Comparison of ENCODE assay signal across 1 cellular context in the genomic region with DNA sequence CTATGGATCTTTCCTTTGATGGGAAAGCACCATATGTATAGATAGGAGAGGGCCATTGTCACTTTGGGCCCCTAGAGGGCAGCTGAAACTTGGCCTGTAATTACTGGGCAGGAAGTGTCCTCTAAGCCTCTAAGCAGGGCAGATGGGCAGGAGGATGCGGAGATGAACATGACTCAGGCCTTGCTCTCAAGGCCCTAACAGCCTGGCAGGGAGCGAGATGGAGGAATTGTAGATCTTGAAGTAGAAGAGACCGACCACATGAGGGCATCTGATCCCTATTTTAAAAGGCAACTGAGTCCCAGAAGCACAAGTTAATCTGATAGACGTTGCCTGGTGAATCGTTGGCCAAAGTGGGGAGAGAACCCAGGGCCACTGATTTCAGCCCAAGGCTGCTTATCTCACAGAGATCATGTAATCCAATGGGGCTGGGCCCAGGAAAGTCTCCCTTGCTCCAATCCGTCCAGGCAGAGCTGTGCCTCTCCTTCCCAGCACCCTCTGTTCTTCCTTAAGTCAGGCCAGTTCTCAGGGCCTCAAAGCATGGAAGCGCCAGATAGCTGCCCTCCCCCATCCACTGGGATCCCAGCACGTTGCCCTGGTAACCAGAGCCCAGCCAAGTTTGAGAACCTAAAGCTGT.
TF ChIP-seq lines count a peak whose summit lies in the region.

No MANE protein-coding gene starts in this region.

TF ChIP-seq in WTC11, 78 proteins besides CTCF, POLR2A, EP300 and RAD21:
- no peak for TF ChIP-seq AFF4 (CRISPR knock-in tag; IDR thresholded peaks at IDR 0.05; ENCODE audit: borderline replicate concordance)
- TF ChIP-seq TEAD1 (CRISPR knock-in tag; IDR thresholded peaks at IDR 0.05) = no peak
- no peak for TF ChIP-seq JAZF1 (CRISPR knock-in tag; IDR thresholded peaks at IDR 0.05)
- no peak for TF ChIP-seq ZNF317 (CRISPR knock-in tag; IDR thresholded peaks at IDR 0.05; ENCODE audit: borderline replicate concordance, low read depth)
- TF ChIP-seq PRRX2 (CRISPR knock-in tag; IDR thresholded peaks at IDR 0.05) = no peak
- no peak for TF ChIP-seq ZNF121 (CRISPR knock-in tag; IDR thresholded peaks at IDR 0.05)
- no peak for TF ChIP-seq SMAD3 (CRISPR knock-in tag; IDR thresholded peaks at IDR 0.05; ENCODE audit: borderline replicate concordance)
- TF ChIP-seq ZNF219 (CRISPR knock-in tag; IDR thresholded peaks at IDR 0.05; ENCODE audit: borderline replicate concordance) = no peak
- TF ChIP-seq, protein P1, sequence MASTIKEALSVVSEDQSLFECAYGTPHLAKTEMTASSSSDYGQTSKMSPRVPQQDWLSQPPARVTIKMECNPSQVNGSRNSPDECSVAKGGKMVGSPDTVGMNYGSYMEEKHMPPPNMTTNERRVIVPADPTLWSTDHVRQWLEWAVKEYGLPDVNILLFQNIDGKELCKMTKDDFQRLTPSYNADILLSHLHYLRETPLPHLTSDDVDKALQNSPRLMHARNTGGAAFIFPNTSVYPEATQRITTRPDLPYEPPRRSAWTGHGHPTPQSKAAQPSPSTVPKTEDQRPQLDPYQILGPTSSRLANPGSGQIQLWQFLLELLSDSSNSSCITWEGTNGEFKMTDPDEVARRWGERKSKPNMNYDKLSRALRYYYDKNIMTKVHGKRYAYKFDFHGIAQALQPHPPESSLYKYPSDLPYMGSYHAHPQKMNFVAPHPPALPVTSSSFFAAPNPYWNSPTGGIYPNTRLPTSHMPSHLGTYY (CRISPR knock-in tag; IDR thresholded peaks at IDR 0.05) = no peak
- TF ChIP-seq ZNF416 (CRISPR knock-in tag; IDR thresholded peaks at IDR 0.05) = no peak
- TF ChIP-seq GABPB1 (CRISPR knock-in tag; IDR thresholded peaks at IDR 0.05) = no peak
- TF ChIP-seq, protein P2, sequence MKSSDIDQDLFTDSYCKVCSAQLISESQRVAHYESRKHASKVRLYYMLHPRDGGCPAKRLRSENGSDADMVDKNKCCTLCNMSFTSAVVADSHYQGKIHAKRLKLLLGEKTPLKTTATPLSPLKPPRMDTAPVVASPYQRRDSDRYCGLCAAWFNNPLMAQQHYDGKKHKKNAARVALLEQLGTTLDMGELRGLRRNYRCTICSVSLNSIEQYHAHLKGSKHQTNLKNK (CRISPR knock-in tag; IDR thresholded peaks at IDR 0.05) = no peak
- TF ChIP-seq TCF7 (CRISPR knock-in tag; IDR thresholded peaks at IDR 0.05; ENCODE audit: low read depth) = no peak
- TF ChIP-seq ARID4B (CRISPR knock-in tag; IDR thresholded peaks at IDR 0.05; ENCODE audit: borderline replicate concordance) = no peak
- no peak for TF ChIP-seq RELA (CRISPR knock-in tag; IDR thresholded peaks at IDR 0.05; ENCODE audit: borderline replicate concordance)
- no peak for TF ChIP-seq ZNF425 (CRISPR knock-in tag; conservative IDR thresholded peaks at IDR 0.05)
- no peak for TF ChIP-seq IRF2 (CRISPR knock-in tag; IDR thresholded peaks at IDR 0.05; ENCODE audit: borderline replicate concordance, low read depth)
